Comparison of ENCODE assay signal across 18 cellular contexts in genomic region chr7:43655584-43655983, GRCh38.
"Had no signal": no experiment of that assay in that cellular context is flagged by ENCODE, and none has a peak within 500 bp of the region (broad histone marks: within the 10 kb centered on the region; RNA-seq: fewer than 3 reads in every experiment).

No MANE protein-coding gene starts in this region.

- H3K9me3 Mint-ChIP-seq: activated T-helper 1 cell treated with anti-CD3 and anti-CD28 coated beads, Interleukin-12 subunit alpha, Interleukin-12 subunit beta, Interleukin-2, Interleukin-4 antibody, amounts not matched to agents 30 ng/mL and 10 ng/mL and 1 ng/mL, durations not matched to agents 14 hours and 24 hours and 36 hours; neural crest cell had no signal

- H3K27ac ChIP-seq: gastrocnemius medialis, heart left ventricle, left lung, spleen had no signal

- H3K9me3 ChIP-seq: gastrocnemius medialis, heart left ventricle, left lung, spleen had no signal

- H3K27me3 Mint-ChIP-seq: activated CD4-positive, alpha-beta T cell treated with anti-CD3 and anti-CD28 coated beads, Interleukin-2, amount 10 ng/mL, durations not matched to agents 7 days and 5 days; stimulated activated memory B cell treated with anti-CD40 and anti-IgM and Interleukin-4, amounts not matched to agents 10 μg/mL and 1 μg/mL and 100 μg/mL, for 72 hours had no signal

- H3K36me3 ChIP-seq: gastrocnemius medialis, left lung had no signal

- H3K4me3 ChIP-seq: gastrocnemius medialis, heart left ventricle, left lung, spleen had no signal

- H3K27me3 ChIP-seq: gastrocnemius medialis, heart left ventricle, left lung, spleen had no signal

- DNase-seq: activated CD4-positive, alpha-beta T cell treated with anti-CD3 and anti-CD28 coated beads, Interleukin-2, amount 10 ng/mL, durations not matched to agents 7 days and 5 days; activated gamma-delta T cell treated with Interleukin-2 at 50 U/mL for 16 hours; aorta; cerebellar nuclear complex; cortex of kidney; gastrocnemius medialis; heart left ventricle; kidney; left lung; midbrain; retina; spleen; stimulated activated CD4-positive, alpha-beta T cell treated with anti-CD3 and anti-CD28 coated beads, Interleukin-4, amount 100 ng/mL, for 4 hours had no signal

- H3K27ac Mint-ChIP-seq: activated CD4-positive, alpha-beta T cell treated with anti-CD3 and anti-CD28 coated beads, Interleukin-2, amount 10 ng/mL, durations not matched to agents 7 days and 5 days; activated T-helper 1 cell treated with anti-CD3 and anti-CD28 coated beads, Interleukin-12 subunit alpha, Interleukin-12 subunit beta, Interleukin-2, Interleukin-4 antibody, amounts not matched to agents 30 ng/mL and 10 ng/mL and 1 ng/mL, durations not matched to agents 14 hours and 24 hours and 36 hours; T-helper 1 cell treated with Interleukin-12 subunit alpha and Interleukin-12 subunit beta and Interleukin-4 antibody, amounts not matched to agents 30 μg/mL and 1 μg/mL, for 36 hours had no signal

- ATAC-seq: activated CD4-positive, CD25-positive, alpha-beta regulatory T cell treated with anti-CD3 and anti-CD28 coated beads, Interleukin-2, amount 50 U/mL, for 24 hours; gastrocnemius medialis; heart left ventricle; left lung; stimulated activated memory B cell treated with anti-CD40 and anti-IgM and Interleukin-4, amounts not matched to agents 10 μg/mL and 1 μg/mL and 100 μg/mL, for 72 hours had no signal

- H3K4me3 Mint-ChIP-seq: activated CD4-positive, alpha-beta T cell treated with anti-CD3 and anti-CD28 coated beads, Interleukin-2, amount 10 ng/mL, durations not matched to agents 7 days and 5 days; activated T-helper 1 cell treated with anti-CD3 and anti-CD28 coated beads, Interleukin-12 subunit alpha, Interleukin-12 subunit beta, Interleukin-2, Interleukin-4 antibody, amounts not matched to agents 30 ng/mL and 10 ng/mL and 1 ng/mL, durations not matched to agents 14 hours and 24 hours and 36 hours; neural crest cell; stimulated activated memory B cell treated with anti-CD40 and anti-IgM and Interleukin-4, amounts not matched to agents 10 μg/mL and 1 μg/mL and 100 μg/mL, for 72 hours; T-helper 1 cell treated with Interleukin-12 subunit alpha and Interleukin-12 subunit beta and Interleukin-4 antibody, amounts not matched to agents 30 μg/mL and 1 μg/mL, for 36 hours had no signal
